Comparison of ENCODE assay signal across 1 cellular context in genomic region chr17:39191750-39192510, GRCh38.
TF ChIP-seq lines count a peak whose summit lies in the region.

No MANE protein-coding gene starts in this region.

TF ChIP-seq in H1, 55 proteins besides CTCF, POLR2A, EP300 and RAD21:
- no peak for TF ChIP-seq SP1 (IDR thresholded peaks at IDR 0.05; ENCODE audit: low read depth, low read length)
- no peak for TF ChIP-seq SUZ12 (IDR thresholded peaks at IDR 0.05; ENCODE audit: low read length)
